In genomic region chr19:18224525-18225354, GRCh38 we compare ENCODE assay signal across 8 cellular contexts. TPM values are rescaled to one million over a fixed set of nuclear protein-coding genes. Genes with fewer than 3 reads are reported as not detected.
DNase-seq lines count a peak whose midpoint lies in the region; ATAC-seq and TF ChIP-seq lines count a peak whose summit lies in the region.

No MANE protein-coding gene starts in this region.

- peak overlapping the region; percentile 88 for H3K4me3 Mint-ChIP-seq in T-helper 2 cell treated with Interferon-gamma antibody and Interleukin-4, amounts not matched to agents 5 μg/mL and 100 μg/mL, for 36 hours
- peak overlapping the region; percentile 75 for H3K4me3 Mint-ChIP-seq in progenitor cell of endocrine pancreas (ENCODE audit: low read depth)

- H3K9me3 Mint-ChIP-seq in T-helper 2 cell treated with Interferon-gamma antibody and Interleukin-4, amounts not matched to agents 5 μg/mL and 100 μg/mL, for 36 hours, result no peaks in the 10 kb centered on the region
- H3K9me3 Mint-ChIP-seq in progenitor cell of endocrine pancreas (ENCODE audit: low read depth), result no peaks in the 10 kb centered on the region

- peaks cover 7 to 15% of the 10 kb centered on the region in 2 donors for H3K4me1 ChIP-seq in ascending aorta
- peaks cover 5% of the 10 kb centered on the region for H3K4me1 ChIP-seq in right cardiac atrium (ENCODE audit: control insufficient read depth, insufficient read depth, low read length)
- H3K4me1 ChIP-seq in upper lobe of left lung, result peaks cover 17 to 32% (median 27%) of the 10 kb centered on the region in 4 donors

- 2% methylated on average over 81 of the region's 81 CpGs for WGBS in right cardiac atrium
- 4 to 17% methylated on average over 21 to 37 of the region's 81 CpGs for WGBS in upper lobe of left lung, 2 donors

- DNase-seq in GM12865 (ENCODE audit: low read depth), result peak; percentile 99
- DNase-seq in NCI-H146 treated with DMSO at 0.1 percent for 48 hours (lab: John Stamatoyannopoulos, UW; ENCODE audit: unreplicated experiment), result peak; percentile 97
- DNase-seq in T-helper 2 cell treated with Interferon-gamma antibody and Interleukin-4, amounts not matched to agents 5 μg/mL and 100 μg/mL, for 36 hours (ENCODE audit: low spot score), result peak; percentile 91
- DNase-seq in ascending aorta (ENCODE audit: low spot score in 2 of 2), result peak; percentile 87 to 99
- peak; percentile 99 to 100 (median 100) for DNase-seq in right cardiac atrium
- DNase-seq in progenitor cell of endocrine pancreas (ENCODE audit: low spot score, unreplicated experiment), result peak; percentile 96
- DNase-seq in upper lobe of left lung, result peak; percentile 95 to 99

- H3K27me3 ChIP-seq in ascending aorta (peaks cover 16% of the 10 kb centered on the region), right cardiac atrium (ENCODE audit: control insufficient read depth, insufficient read depth) (no peaks in the 10 kb centered on the region), upper lobe of left lung (peaks cover 0 to 19% (median 10%) of the 10 kb centered on the region in 4 donors)

- H3K9me3 ChIP-seq in ascending aorta, result no peaks in the 10 kb centered on the region
- no peaks in the 10 kb centered on the region for H3K9me3 ChIP-seq in right cardiac atrium (ENCODE audit: control insufficient read depth, low read length)
- H3K9me3 ChIP-seq in upper lobe of left lung, result no peaks in the 10 kb centered on the region

- H3K27ac ChIP-seq in ascending aorta (no peak overlapping the region), right cardiac atrium (ENCODE audit: low read length) (peak overlapping the region; percentile 10), upper lobe of left lung (peak overlapping the region in 2 of 4 donors; percentile 68 to 77)

- no peak for TF ChIP-seq EP300 in upper lobe of left lung (IDR thresholded peaks at IDR 0.05)

- H3K36me3 Mint-ChIP-seq in T-helper 2 cell treated with Interferon-gamma antibody and Interleukin-4, amounts not matched to agents 5 μg/mL and 100 μg/mL, for 36 hours (ENCODE audit: low read depth), result no peaks in the 10 kb centered on the region
- H3K36me3 Mint-ChIP-seq in progenitor cell of endocrine pancreas (ENCODE audit: insufficient read depth), result no peaks in the 10 kb centered on the region

- peaks cover 8% of the 10 kb centered on the region for H3K4me1 Mint-ChIP-seq in T-helper 2 cell treated with Interferon-gamma antibody and Interleukin-4, amounts not matched to agents 5 μg/mL and 100 μg/mL, for 36 hours (ENCODE audit: low read depth)
- H3K4me1 Mint-ChIP-seq in progenitor cell of endocrine pancreas (ENCODE audit: low read depth), result peaks cover 3% of the 10 kb centered on the region

- TF ChIP-seq CTCF in GM12865 (IDR thresholded peaks at IDR 0.05; ENCODE audit: insufficient read depth, low read depth, low read length, missing control alignments) (no peak), ascending aorta (IDR thresholded peaks at IDR 0.05) (no peak), progenitor cell of endocrine pancreas (IDR thresholded peaks at IDR 0.05; ENCODE audit: unreplicated experiment) (no peak), upper lobe of left lung (IDR thresholded peaks at IDR 0.05) (no peak)

- ATAC-seq in HG02840 (IDR thresholded peaks at IDR 0.05; ENCODE audit: low FRiP score, unreplicated experiment), result peak; percentile 83
- peak; percentile 97 to 99 for ATAC-seq in right cardiac atrium
- peak; percentile 98 to 99 for ATAC-seq in upper lobe of left lung (ENCODE audit: low FRiP score in 2 of 2)

- H3K27me3 Mint-ChIP-seq in T-helper 2 cell treated with Interferon-gamma antibody and Interleukin-4, amounts not matched to agents 5 μg/mL and 100 μg/mL, for 36 hours (ENCODE audit: low read depth), result peaks cover 44% of the 10 kb centered on the region
- peaks cover 56% of the 10 kb centered on the region for H3K27me3 Mint-ChIP-seq in progenitor cell of endocrine pancreas

- H3K4me3 ChIP-seq in GM12865 (ENCODE audit: low read depth, low read length), result peak overlapping the region; percentile 42
- H3K4me3 ChIP-seq in ascending aorta, result peak overlapping the region; percentile 44 to 54
- H3K4me3 ChIP-seq in right cardiac atrium (ENCODE audit: low read length), result peak overlapping the region; percentile 29
- peak overlapping the region in 3 of 4 donors; percentile 44 to 57 (median 52) for H3K4me3 ChIP-seq in upper lobe of left lung

- no peak for TF ChIP-seq POLR2A in upper lobe of left lung (IDR thresholded peaks at IDR 0.05)

- intact Hi-C loops in ascending aorta (cut with DNase I) (loop anchor here (1.0 to 2.0 kb wide), 3 partner anchors 20 to 72 kb away; partner anchors contain the start of gene RAB3A), right cardiac atrium (cut with DNase I) (no loop called here)

- H3K36me3 ChIP-seq in ascending aorta (no peaks in the 10 kb centered on the region), upper lobe of left lung (no peaks in the 10 kb centered on the region)

- peak overlapping the region; percentile 58 for H3K27ac Mint-ChIP-seq in T-helper 2 cell treated with Interferon-gamma antibody and Interleukin-4, amounts not matched to agents 5 μg/mL and 100 μg/mL, for 36 hours
- peak overlapping the region; percentile 73 for H3K27ac Mint-ChIP-seq in progenitor cell of endocrine pancreas

RNA-seq across cellular contexts. Expression of gene PDE4C, which starts 1.5 kb away (rescaled TPM):
- total RNA-seq in ascending aorta, result not detected
- 1 to 10 TPM in 2 of 4 donors, under 1 TPM in 2; 0.47 to 1.6 (median 0.97) TPM for total RNA-seq in right cardiac atrium
- 2.8 TPM for polyA plus RNA-seq in right cardiac atrium
- total RNA-seq in progenitor cell of endocrine pancreas, result 0.53 and 1.6 TPM in 2 replicates
- total RNA-seq in upper lobe of left lung, result 100 to 1,000 TPM in 1 of 6 donors, 10 to 100 TPM in 4, 1 to 10 TPM in 1; 6.4 to 479 (median 21.0) TPM

RNA-seq across cellular contexts. Expression of gene RAB3A, which starts 20.9 kb away (rescaled TPM):
- total RNA-seq in ascending aorta, result 12.3 TPM
- 10 to 100 TPM; 23.1 to 41.5 (median 29.5) TPM for total RNA-seq in right cardiac atrium
- 29.1 TPM for polyA plus RNA-seq in right cardiac atrium
- 3.3 and 5.1 TPM in 2 replicates for total RNA-seq in progenitor cell of endocrine pancreas
- total RNA-seq in upper lobe of left lung, result 1 to 10 TPM in 5 of 6 donors, under 1 TPM in 1; 0.46 to 5.0 (median 3.4) TPM

RNA-seq across cellular contexts. Expression of gene MPV17L2, which starts 31.7 kb away (rescaled TPM):
- total RNA-seq in ascending aorta, result 9.5 TPM
- 10 to 100 TPM in 2 of 4 donors, 1 to 10 TPM in 2; 8.0 to 12.0 (median 10.0) TPM for total RNA-seq in right cardiac atrium
- 19.5 TPM for polyA plus RNA-seq in right cardiac atrium
- 10.6 and 11.5 TPM in 2 replicates for total RNA-seq in progenitor cell of endocrine pancreas
- total RNA-seq in upper lobe of left lung, result 10 to 100 TPM; 10.7 to 18.8 (median 13.3) TPM

RNA-seq across cellular contexts. Expression of gene IQCN, which starts 49.5 kb away (rescaled TPM):
- 51.2 TPM for total RNA-seq in ascending aorta
- total RNA-seq in right cardiac atrium, result 1 to 10 TPM in 2 of 4 donors, under 1 TPM in 2; 0.65 to 1.4 (median 1.1) TPM
- polyA plus RNA-seq in right cardiac atrium, result 5.3 TPM
- 10.5 and 10.9 TPM in 2 replicates for total RNA-seq in progenitor cell of endocrine pancreas
- 10 to 100 TPM in 3 of 6 donors, 1 to 10 TPM in 3; 6.3 to 58.7 (median 11.7) TPM for total RNA-seq in upper lobe of left lung

RNA-seq across cellular contexts. Expression of gene IFI30, which starts 51.1 kb away (rescaled TPM):
- total RNA-seq in ascending aorta (35.1 TPM), right cardiac atrium (10 to 100 TPM; 21.8 to 47.4 (median 35.9) TPM), progenitor cell of endocrine pancreas (not detected in 2 replicates), upper lobe of left lung (100 to 1,000 TPM; 228 to 764 (median 476) TPM)
- 10.1 TPM for polyA plus RNA-seq in right cardiac atrium
